Comparison of ENCODE assay signal across 13 cellular contexts in genomic region chr3:49799761-49800160, GRCh38. TPM values are rescaled to one million over a fixed set of nuclear protein-coding genes. Genes with fewer than 3 reads are reported as not detected.
A peak's percentile ranks its signal among the peaks of the same experiment; 100 is the strongest.
DNase-seq lines count a peak whose midpoint lies in the region; ATAC-seq and TF ChIP-seq lines count a peak whose summit lies in the region.
"Had no signal": no experiment of that assay in that cellular context is flagged by ENCODE, and none has a peak within 500 bp of the region (broad histone marks: within the 10 kb centered on the region; RNA-seq: fewer than 3 reads in every experiment).

Gene CDHR4, minus strand, starts transcription at chr3:49799873. Its CDS starts 61 bp downstream, at chr3:49799812.

- no peaks in the 10 kb centered on the region for H3K79me2 ChIP-seq in fibroblast of lung (ENCODE audit: control insufficient read depth, insufficient read depth, low read length)

- no peak within 1 kb of the TSS for H3K4me3 Mint-ChIP-seq in activated T-cell treated with anti-CD3 and anti-CD28 coated beads, Interleukin-2, amount 50 U/mL, for 4 hours
- H3K4me3 Mint-ChIP-seq: activated naive CD4-positive, alpha-beta T cell treated with anti-CD3 and anti-CD28 coated beads for 36 hours; endodermal cell had no signal

- no peak within 1 kb of the TSS for H3K4me3 ChIP-seq in fibroblast of lung (replicated peaks in 1 of 4; ENCODE audit: control extremely low read depth in 1 of 4, insufficient read depth in 1 of 4, low read depth in 3 of 4, low read length in 4 of 4)

- TF ChIP-seq CTCF in fibroblast of lung (conservative IDR thresholded peaks at IDR 0.05 in 1 of 2, IDR thresholded peaks at IDR 0.05 in 1 of 2; ENCODE audit: low read depth in 1 of 2, low read length in 2 of 2) = no peak

- H3K9ac ChIP-seq in fibroblast of lung (ENCODE audit: insufficient read depth, low read length) = no peak within 1 kb of the TSS

- H3K36me3 ChIP-seq in fibroblast of lung (ENCODE audit: control insufficient read depth, insufficient read depth, low read length) = no peaks in the 10 kb centered on the region

- H3K9me3 Mint-ChIP-seq in activated T-cell treated with anti-CD3 and anti-CD28 coated beads, Interleukin-2, amount 50 U/mL, for 4 hours = no peaks in the 10 kb centered on the region
- H3K9me3 Mint-ChIP-seq: activated naive CD4-positive, alpha-beta T cell treated with anti-CD3 and anti-CD28 coated beads for 36 hours; endodermal cell had no signal

- H2AFZ ChIP-seq in fibroblast of lung (ENCODE audit: low read length) = no peak within 1 kb of the TSS

- ATAC-seq in activated T-cell treated with anti-CD3 and anti-CD28 coated beads, Interleukin-2, amount 50 U/mL, for 4 hours = no peak
- no peak for ATAC-seq in GM18502 (IDR thresholded peaks at IDR 0.05; ENCODE audit: poor library complexity, unreplicated experiment)
- ATAC-seq: left colon, Panc1 had no signal

- H3K4me1 ChIP-seq in fibroblast of lung (ENCODE audit: control insufficient read depth, extremely low read depth, insufficient read depth, low read length) = peaks cover 15% of the 10 kb centered on the region

- DNase-seq in HCEC 1CT (peak; percentile 75), RKO (ENCODE audit: low spot score) (peak; percentile 38), fibroblast of lung (ENCODE audit: low read depth in 2 of 2) (peak; percentile 45 to 67), stromal cell of bone marrow (ENCODE audit: low read depth) (peak; percentile 93)
- no peak for DNase-seq in stimulated activated CD4-positive, alpha-beta T cell treated with anti-CD3 and anti-CD28 coated beads, Interleukin-2, amount 100 ng/mL, for 24 hours
- no peak for DNase-seq in activated T-cell treated with anti-CD3 and anti-CD28 coated beads, Interleukin-2, amount 50 U/mL, for 4 hours
- DNase-seq: activated CD4-positive, CD25-positive, alpha-beta regulatory T cell; activated naive CD4-positive, alpha-beta T cell treated with anti-CD3 and anti-CD28 coated beads for 36 hours; endodermal cell; left colon; NCI-H1694 had no signal

- H3K27me3 Mint-ChIP-seq in activated T-cell treated with anti-CD3 and anti-CD28 coated beads, Interleukin-2, amount 50 U/mL, for 4 hours (ENCODE audit: low read depth) = no peaks in the 10 kb centered on the region

- H3K27ac ChIP-seq in fibroblast of lung (ENCODE audit: insufficient read depth, low read length) = no peak within 1 kb of the TSS

- no peaks in the 10 kb centered on the region for H4K20me1 ChIP-seq in fibroblast of lung (ENCODE audit: control insufficient read depth, extremely low read depth, insufficient read depth, low read length)

- no peaks in the 10 kb centered on the region for H3K27me3 ChIP-seq in fibroblast of lung (ENCODE audit: control insufficient read depth, insufficient read depth, low read length)

- H3K9me3 ChIP-seq in fibroblast of lung (ENCODE audit: control insufficient read depth, insufficient read depth, low read depth, low read length) = no peaks in the 10 kb centered on the region

- peaks cover 10% of the 10 kb centered on the region for H3K4me1 Mint-ChIP-seq in activated T-cell treated with anti-CD3 and anti-CD28 coated beads, Interleukin-2, amount 50 U/mL, for 4 hours (ENCODE audit: low read depth)

- H3K4me2 ChIP-seq in fibroblast of lung (ENCODE audit: extremely low read depth, insufficient read depth, low read length) = peak within 1 kb of the TSS; percentile 42

- H3K36me3 Mint-ChIP-seq in activated T-cell treated with anti-CD3 and anti-CD28 coated beads, Interleukin-2, amount 50 U/mL, for 4 hours (ENCODE audit: insufficient read depth) = no peaks in the 10 kb centered on the region

RNA-seq across cellular contexts. Expression of gene CDHR4, which starts in this region (rescaled TPM):
- total RNA-seq in fibroblast of lung = under 0.01 TPM in 1 of 2 replicates, not detected in the other
- not detected in 2 replicates for polyA plus RNA-seq in fibroblast of lung
- polyA plus RNA-seq in fibroblast of lung (2012) = not detected in 2 replicates
- not detected in 2 replicates for polyA minus RNA-seq in fibroblast of lung (ENCODE audit: low replicate concordance)
- not detected for total RNA-seq in activated T-cell treated with anti-CD3 and anti-CD28 coated beads, Interleukin-2, amount 50 U/mL, for 4 hours
- total RNA-seq: activated naive CD4-positive, alpha-beta T cell treated with anti-CD3 and anti-CD28 coated beads for 36 hours; endodermal cell had no signal

Comparison
In these comparisons a context has a peak if more than half of its experiments do, and no peak if none do; other contexts are left out.
1. Peak in DNase-seq and H3K4me2 ChIP-seq in fibroblast of lung; RNA of the gene not detected or under 1 TPM.
2. DNase-seq: peak in HCEC 1CT (single experiment), RKO (single experiment) and stromal cell of bone marrow (single experiment); none in stimulated activated CD4-positive, alpha-beta T cell treated with anti-CD3 and anti-CD28 coated beads, Interleukin-2, amount 100 ng/mL, for 24 hours (0 of 2) and activated T-cell treated with anti-CD3 and anti-CD28 coated beads, Interleukin-2, amount 50 U/mL, for 4 hours (single experiment).